In the genomic region with DNA sequence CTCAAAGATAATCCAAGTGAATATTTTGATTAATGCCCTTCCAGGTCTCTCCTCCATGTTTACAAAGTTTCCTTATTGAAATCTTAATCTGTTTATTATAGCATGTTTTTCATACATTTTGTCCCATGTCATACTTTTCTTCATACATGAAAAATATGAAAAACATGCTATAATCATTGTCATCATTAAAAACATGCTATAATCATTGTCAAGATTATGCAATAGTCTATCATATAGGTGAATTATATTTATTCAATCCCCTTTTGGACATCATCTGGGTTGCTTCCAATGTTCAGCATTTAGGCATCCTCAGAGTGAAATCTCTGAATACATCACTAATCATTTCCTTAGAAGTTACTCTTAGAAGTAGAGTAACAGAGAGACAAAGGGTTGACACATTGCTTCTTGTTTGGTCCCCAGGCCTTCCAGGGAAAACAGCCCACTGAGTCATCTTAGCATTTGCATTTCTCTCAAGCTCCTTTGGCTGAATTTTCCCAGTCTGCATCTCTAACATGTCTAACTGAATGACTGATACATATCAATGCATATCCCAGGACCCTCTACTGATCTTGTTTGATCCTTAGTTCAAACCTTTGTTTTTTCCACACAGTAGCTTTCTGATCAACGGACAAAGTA, we compare ENCODE assay signal across 16 cellular contexts.
DNase-seq lines count a peak whose midpoint lies in the region; TF ChIP-seq lines count a peak whose summit lies in the region.
"Had no signal": no experiment of that assay in that cellular context is flagged by ENCODE, and none has a peak within 500 bp of the region (broad histone marks: within the 10 kb centered on the region; RNA-seq: fewer than 3 reads in every experiment).

No MANE protein-coding gene starts in this region.

- H3K4me3 ChIP-seq in spleen = no peak overlapping the region
- H3K4me3 ChIP-seq: breast epithelium, esophagus squamous epithelium, heart right ventricle, prostate gland, uterus had no signal

- 57 to 100% (median 94%) methylated on average over 1 of the region's 1 CpG for WGBS in spleen, 5 donors

- CTCF ChIA-PET in activated naive CD4-positive, alpha-beta T cell treated with anti-CD3 and anti-CD28 coated beads for 36 hours (lab: Charles Lee) = no interaction called here

- H3K4me1 ChIP-seq in spleen = peaks cover 15 to 33% (median 28%) of the 10 kb centered on the region in 6 donors
- H3K4me1 ChIP-seq: prostate gland, uterus had no signal

- peak overlapping the region; percentile 36 for H3K27ac Mint-ChIP-seq in activated naive CD4-positive, alpha-beta T cell treated with anti-CD3 and anti-CD28 coated beads for 36 hours
- H3K27ac Mint-ChIP-seq: mesothelial cell of epicardium had no signal

- H3K36me3 Mint-ChIP-seq in activated naive CD4-positive, alpha-beta T cell treated with anti-CD3 and anti-CD28 coated beads for 36 hours (ENCODE audit: low read depth) = peaks cover 3% of the 10 kb centered on the region
- H3K36me3 Mint-ChIP-seq: mesothelial cell of epicardium had no signal

- no peaks in the 10 kb centered on the region for H3K27me3 Mint-ChIP-seq in activated naive CD4-positive, alpha-beta T cell treated with anti-CD3 and anti-CD28 coated beads for 36 hours (ENCODE audit: low read depth)

- TF ChIP-seq CTCF in spleen (IDR thresholded peaks at IDR 0.05 in 8 of 11, conservative IDR thresholded peaks at IDR 0.05 in 3 of 11) = no peak

- TF ChIP-seq POLR2A in spleen (IDR thresholded peaks at IDR 0.05) = no peak

- intact Hi-C loops in activated naive CD4-positive, alpha-beta T cell treated with anti-CD3 and anti-CD28 coated beads for 36 hours (cut with micrococcal nuclease) = loop anchor here (5.0 kb wide), 1 partner anchor 201 kb away; a partner anchor contains a TSS
- intact Hi-C loops in spleen (cut with DNase I; ENCODE audit: low total_unique reads) = no loop called here

- H3K36me3 ChIP-seq in spleen = no peaks in the 10 kb centered on the region
- H3K36me3 ChIP-seq: breast epithelium, esophagus squamous epithelium, heart right ventricle, prostate gland, uterus had no signal

- no peaks in the 10 kb centered on the region for H3K9me3 ChIP-seq in spleen
- H3K9me3 ChIP-seq: breast epithelium, esophagus squamous epithelium, heart right ventricle, prostate gland, uterus had no signal

- no peaks in the 10 kb centered on the region for H3K27me3 ChIP-seq in spleen (replicated peaks in 1 of 7)
- H3K27me3 ChIP-seq: breast epithelium, esophagus squamous epithelium, heart right ventricle, uterus had no signal

- H3K4me3 Mint-ChIP-seq in activated naive CD4-positive, alpha-beta T cell treated with anti-CD3 and anti-CD28 coated beads for 36 hours = no peak overlapping the region
- H3K4me3 Mint-ChIP-seq: mesothelial cell of epicardium had no signal

- no peak overlapping the region for H3K27ac ChIP-seq in spleen
- H3K27ac ChIP-seq: breast epithelium, esophagus squamous epithelium, heart right ventricle, prostate gland, uterus had no signal

- H3K9me3 Mint-ChIP-seq in activated naive CD4-positive, alpha-beta T cell treated with anti-CD3 and anti-CD28 coated beads for 36 hours = no peaks in the 10 kb centered on the region
- H3K9me3 Mint-ChIP-seq: mesothelial cell of epicardium had no signal

- peak; percentile 42 for DNase-seq in activated naive CD4-positive, alpha-beta T cell treated with anti-CD3 and anti-CD28 coated beads for 36 hours
- DNase-seq in activated naive CD4-positive, alpha-beta T cell (lab: John Stamatoyannopoulos, UW) = no peak
- DNase-seq in HCEC 1CT (peak; percentile 47), dermis blood vessel endothelial cell (peak; percentile 77), pulmonary artery endothelial cell (ENCODE audit: low read depth, low spot score) (peak; percentile 19), iPS-NIHi11 (ENCODE audit: low spot score) (no peak), spleen (no peak), KG1 (lab: John Stamatoyannopoulos, UW) (no peak)
- DNase-seq: esophagus squamous epithelium; heart right ventricle; kidney; NK-92 treated with Interleukin-12 subunit alpha and Interleukin-12 subunit beta, amount 100 ng/mL, for 24 hours; uterus had no signal

- peaks cover 63% of the 10 kb centered on the region for H3K4me1 Mint-ChIP-seq in activated naive CD4-positive, alpha-beta T cell treated with anti-CD3 and anti-CD28 coated beads for 36 hours (ENCODE audit: low read depth)
- H3K4me1 Mint-ChIP-seq: mesothelial cell of epicardium had no signal

Comparison
In these comparisons a context has a peak if more than half of its experiments do, and no peak if none do; other contexts are left out.
1. DNase-seq: peak in activated naive CD4-positive, alpha-beta T cell treated with anti-CD3 and anti-CD28 coated beads for 36 hours (single experiment), HCEC 1CT (single experiment), dermis blood vessel endothelial cell (single experiment) and pulmonary artery endothelial cell (single experiment); none in activated naive CD4-positive, alpha-beta T cell (0 of 4), iPS-NIHi11 (single experiment), spleen (single experiment) and KG1 (single experiment).